1 cellular context compared by ENCODE assay signal in genomic region chr7:16645593-16646426, GRCh38.
TF ChIP-seq lines count a peak whose summit lies in the region.

Gene ANKMY2, minus strand, starts transcription at chr7:16645754. Its CDS starts 181 bp downstream, at chr7:16645573.
Gene BZW2, plus strand, starts transcription at chr7:16646181. Its CDS starts 19,263 bp downstream, at chr7:16665444.

TF ChIP-seq in WTC11, 78 proteins besides CTCF, POLR2A, EP300 and RAD21 (continued from another document):
- TF ChIP-seq E2F5 (CRISPR knock-in tag; IDR thresholded peaks at IDR 0.05), result peak; percentile 2; the same call in 1 of the 2 replicates
- TF ChIP-seq, protein P1, sequence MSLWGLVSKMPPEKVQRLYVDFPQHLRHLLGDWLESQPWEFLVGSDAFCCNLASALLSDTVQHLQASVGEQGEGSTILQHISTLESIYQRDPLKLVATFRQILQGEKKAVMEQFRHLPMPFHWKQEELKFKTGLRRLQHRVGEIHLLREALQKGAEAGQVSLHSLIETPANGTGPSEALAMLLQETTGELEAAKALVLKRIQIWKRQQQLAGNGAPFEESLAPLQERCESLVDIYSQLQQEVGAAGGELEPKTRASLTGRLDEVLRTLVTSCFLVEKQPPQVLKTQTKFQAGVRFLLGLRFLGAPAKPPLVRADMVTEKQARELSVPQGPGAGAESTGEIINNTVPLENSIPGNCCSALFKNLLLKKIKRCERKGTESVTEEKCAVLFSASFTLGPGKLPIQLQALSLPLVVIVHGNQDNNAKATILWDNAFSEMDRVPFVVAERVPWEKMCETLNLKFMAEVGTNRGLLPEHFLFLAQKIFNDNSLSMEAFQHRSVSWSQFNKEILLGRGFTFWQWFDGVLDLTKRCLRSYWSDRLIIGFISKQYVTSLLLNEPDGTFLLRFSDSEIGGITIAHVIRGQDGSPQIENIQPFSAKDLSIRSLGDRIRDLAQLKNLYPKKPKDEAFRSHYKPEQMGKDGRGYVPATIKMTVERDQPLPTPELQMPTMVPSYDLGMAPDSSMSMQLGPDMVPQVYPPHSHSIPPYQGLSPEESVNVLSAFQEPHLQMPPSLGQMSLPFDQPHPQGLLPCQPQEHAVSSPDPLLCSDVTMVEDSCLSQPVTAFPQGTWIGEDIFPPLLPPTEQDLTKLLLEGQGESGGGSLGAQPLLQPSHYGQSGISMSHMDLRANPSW (CRISPR knock-in tag; conservative IDR thresholded peaks at IDR 0.05; ENCODE audit: low read depth), result no peak
- TF ChIP-seq ZBTB21 (CRISPR knock-in tag; IDR thresholded peaks at IDR 0.05; ENCODE audit: borderline replicate concordance), result no peak
- peak; percentile 94 for TF ChIP-seq ARID4B (CRISPR knock-in tag; IDR thresholded peaks at IDR 0.05; ENCODE audit: borderline replicate concordance)
- TF ChIP-seq AFF4 (CRISPR knock-in tag; IDR thresholded peaks at IDR 0.05; ENCODE audit: borderline replicate concordance), result 0 out of 2 replicates have a peak, but pooled peaks have one; percentile 3
- no peak for TF ChIP-seq OVOL2 (CRISPR knock-in tag; IDR thresholded peaks at IDR 0.05; ENCODE audit: borderline replicate concordance)
- TF ChIP-seq, protein P2, sequence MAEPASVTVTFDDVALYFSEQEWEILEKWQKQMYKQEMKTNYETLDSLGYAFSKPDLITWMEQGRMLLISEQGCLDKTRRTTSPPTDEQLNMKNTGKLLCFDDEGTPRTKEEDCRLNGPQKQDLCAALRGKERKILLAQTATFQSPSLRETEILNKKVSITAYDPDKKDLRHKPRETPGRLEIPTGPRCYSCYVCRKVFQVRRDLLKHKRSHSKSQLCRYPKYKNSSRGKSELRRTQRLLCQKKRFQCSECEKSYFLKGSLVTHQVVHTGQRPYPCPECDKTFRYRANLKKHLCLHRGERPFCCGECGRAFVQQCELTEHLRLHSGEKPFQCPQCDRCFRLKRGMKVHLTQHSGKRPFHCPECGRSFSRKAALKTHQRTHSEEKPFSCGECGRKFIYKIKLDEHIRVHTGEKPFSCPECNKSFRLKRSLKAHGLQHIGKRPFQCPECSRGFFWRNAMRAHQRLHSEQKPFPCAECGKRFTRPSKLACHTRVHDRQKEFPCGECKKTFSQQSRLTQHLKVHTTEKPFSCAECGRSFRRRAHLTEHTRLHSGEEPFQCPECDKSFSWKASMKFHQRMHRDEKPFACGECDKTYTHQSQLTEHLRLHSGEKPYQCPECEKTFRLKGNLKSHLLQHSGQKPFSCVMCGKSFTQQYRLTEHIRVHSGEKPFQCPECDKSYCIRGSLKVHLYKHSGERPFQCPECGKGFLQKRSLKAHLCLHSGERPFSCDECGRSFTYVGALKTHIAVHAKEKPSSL (CRISPR knock-in tag; conservative IDR thresholded peaks at IDR 0.05), result no peak
- TF ChIP-seq NFATC4 (CRISPR knock-in tag; IDR thresholded peaks at IDR 0.05), result no peak
- TF ChIP-seq CBFB (CRISPR knock-in tag; IDR thresholded peaks at IDR 0.05; ENCODE audit: low read depth), result no peak
- peak; percentile 88 for TF ChIP-seq FOXK1 (CRISPR knock-in tag; IDR thresholded peaks at IDR 0.05)
- peak; percentile 72 for TF ChIP-seq NFYB (CRISPR knock-in tag; conservative IDR thresholded peaks at IDR 0.05; ENCODE audit: low read depth)
- TF ChIP-seq, protein P3, sequence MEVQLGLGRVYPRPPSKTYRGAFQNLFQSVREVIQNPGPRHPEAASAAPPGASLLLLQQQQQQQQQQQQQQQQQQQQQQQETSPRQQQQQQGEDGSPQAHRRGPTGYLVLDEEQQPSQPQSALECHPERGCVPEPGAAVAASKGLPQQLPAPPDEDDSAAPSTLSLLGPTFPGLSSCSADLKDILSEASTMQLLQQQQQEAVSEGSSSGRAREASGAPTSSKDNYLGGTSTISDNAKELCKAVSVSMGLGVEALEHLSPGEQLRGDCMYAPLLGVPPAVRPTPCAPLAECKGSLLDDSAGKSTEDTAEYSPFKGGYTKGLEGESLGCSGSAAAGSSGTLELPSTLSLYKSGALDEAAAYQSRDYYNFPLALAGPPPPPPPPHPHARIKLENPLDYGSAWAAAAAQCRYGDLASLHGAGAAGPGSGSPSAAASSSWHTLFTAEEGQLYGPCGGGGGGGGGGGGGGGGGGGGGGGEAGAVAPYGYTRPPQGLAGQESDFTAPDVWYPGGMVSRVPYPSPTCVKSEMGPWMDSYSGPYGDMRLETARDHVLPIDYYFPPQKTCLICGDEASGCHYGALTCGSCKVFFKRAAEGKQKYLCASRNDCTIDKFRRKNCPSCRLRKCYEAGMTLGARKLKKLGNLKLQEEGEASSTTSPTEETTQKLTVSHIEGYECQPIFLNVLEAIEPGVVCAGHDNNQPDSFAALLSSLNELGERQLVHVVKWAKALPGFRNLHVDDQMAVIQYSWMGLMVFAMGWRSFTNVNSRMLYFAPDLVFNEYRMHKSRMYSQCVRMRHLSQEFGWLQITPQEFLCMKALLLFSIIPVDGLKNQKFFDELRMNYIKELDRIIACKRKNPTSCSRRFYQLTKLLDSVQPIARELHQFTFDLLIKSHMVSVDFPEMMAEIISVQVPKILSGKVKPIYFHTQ (CRISPR knock-in tag; IDR thresholded peaks at IDR 0.05), result no peak
- peak; percentile 58; the same call in 1 of the 2 replicates for TF ChIP-seq E2F4 (CRISPR knock-in tag; IDR thresholded peaks at IDR 0.05; ENCODE audit: borderline replicate concordance, low read depth)
- TF ChIP-seq NR1H2 (CRISPR knock-in tag; IDR thresholded peaks at IDR 0.05), result no peak
- TF ChIP-seq SMAD3 (CRISPR knock-in tag; IDR thresholded peaks at IDR 0.05; ENCODE audit: borderline replicate concordance), result peak; percentile 55; the same call in 1 of the 2 replicates
- TF ChIP-seq ZNF416 (CRISPR knock-in tag; IDR thresholded peaks at IDR 0.05), result no peak
- TF ChIP-seq, protein P4, sequence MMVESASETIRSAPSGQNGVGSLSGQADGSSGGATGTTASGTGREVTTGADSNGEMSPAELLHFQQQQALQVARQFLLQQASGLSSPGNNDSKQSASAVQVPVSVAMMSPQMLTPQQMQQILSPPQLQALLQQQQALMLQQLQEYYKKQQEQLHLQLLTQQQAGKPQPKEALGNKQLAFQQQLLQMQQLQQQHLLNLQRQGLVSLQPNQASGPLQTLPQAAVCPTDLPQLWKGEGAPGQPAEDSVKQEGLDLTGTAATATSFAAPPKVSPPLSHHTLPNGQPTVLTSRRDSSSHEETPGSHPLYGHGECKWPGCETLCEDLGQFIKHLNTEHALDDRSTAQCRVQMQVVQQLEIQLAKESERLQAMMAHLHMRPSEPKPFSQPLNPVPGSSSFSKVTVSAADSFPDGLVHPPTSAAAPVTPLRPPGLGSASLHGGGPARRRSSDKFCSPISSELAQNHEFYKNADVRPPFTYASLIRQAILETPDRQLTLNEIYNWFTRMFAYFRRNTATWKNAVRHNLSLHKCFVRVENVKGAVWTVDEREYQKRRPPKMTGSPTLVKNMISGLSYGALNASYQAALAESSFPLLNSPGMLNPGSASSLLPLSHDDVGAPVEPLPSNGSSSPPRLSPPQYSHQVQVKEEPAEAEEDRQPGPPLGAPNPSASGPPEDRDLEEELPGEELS (CRISPR knock-in tag; IDR thresholded peaks at IDR 0.05), result peak; percentile 80
- TF ChIP-seq NR2C2 (CRISPR knock-in tag; IDR thresholded peaks at IDR 0.05), result no peak
- peak; percentile 89; the same call in 1 of the 2 replicates for TF ChIP-seq ETV6 (CRISPR knock-in tag; IDR thresholded peaks at IDR 0.05)
- TF ChIP-seq, protein P5, sequence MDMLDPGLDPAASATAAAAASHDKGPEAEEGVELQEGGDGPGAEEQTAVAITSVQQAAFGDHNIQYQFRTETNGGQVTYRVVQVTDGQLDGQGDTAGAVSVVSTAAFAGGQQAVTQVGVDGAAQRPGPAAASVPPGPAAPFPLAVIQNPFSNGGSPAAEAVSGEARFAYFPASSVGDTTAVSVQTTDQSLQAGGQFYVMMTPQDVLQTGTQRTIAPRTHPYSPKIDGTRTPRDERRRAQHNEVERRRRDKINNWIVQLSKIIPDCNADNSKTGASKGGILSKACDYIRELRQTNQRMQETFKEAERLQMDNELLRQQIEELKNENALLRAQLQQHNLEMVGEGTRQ (CRISPR knock-in tag; IDR thresholded peaks at IDR 0.05), result no peak
- TF ChIP-seq, protein P6, sequence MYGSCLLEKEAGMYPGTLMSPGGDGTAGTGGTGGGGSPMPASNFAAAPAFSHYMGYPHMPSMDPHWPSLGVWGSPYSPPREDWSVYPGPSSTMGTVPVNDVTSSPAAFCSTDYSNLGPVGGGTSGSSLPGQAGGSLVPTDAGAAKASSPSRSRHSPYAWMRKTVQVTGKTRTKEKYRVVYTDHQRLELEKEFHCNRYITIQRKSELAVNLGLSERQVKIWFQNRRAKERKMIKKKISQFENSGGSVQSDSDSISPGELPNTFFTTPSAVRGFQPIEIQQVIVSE (CRISPR knock-in tag; IDR thresholded peaks at IDR 0.05; ENCODE audit: borderline replicate concordance), result no peak
- peak; percentile 67; the same call in 1 of the 2 replicates for TF ChIP-seq ZNF232 (CRISPR knock-in tag; IDR thresholded peaks at IDR 0.05)
